ENCODE assay signal across 9 cellular contexts in genomic region chr21:44299085-44299457, GRCh38. TPM values are rescaled to one million over a fixed set of nuclear protein-coding genes. Genes with fewer than 3 reads are reported as not detected.
DNase-seq lines count a peak whose midpoint lies in the region; ATAC-seq, FAIRE-seq and TF ChIP-seq lines count a peak whose summit lies in the region.
"Had no signal": no experiment of that assay in that cellular context is flagged by ENCODE, and none has a peak within 500 bp of the region (broad histone marks: within the 10 kb centered on the region; RNA-seq: fewer than 3 reads in every experiment).

No MANE protein-coding gene starts in this region.

- peak overlapping the region; percentile 91 to 95 (median 91) for H3K27ac ChIP-seq in thyroid gland

- no peak for TF ChIP-seq POLR2A in thyroid gland (IDR thresholded peaks at IDR 0.05)

- no peaks in the 10 kb centered on the region for H3K9me3 ChIP-seq in thyroid gland

- no peak for FAIRE-seq in HTR-8/SVneo (lab: Jason Lieb, UNC)

- H3K36me3 ChIP-seq in thyroid gland: no peaks in the 10 kb centered on the region

- no peaks in the 10 kb centered on the region for H3K9me3 Mint-ChIP-seq in activated naive CD8-positive, alpha-beta T cell treated with anti-CD3 and anti-CD28 coated beads, Interleukin-2, amount 10 ng/mL, durations not matched to agents 7 days and 5 days
- no peaks in the 10 kb centered on the region for H3K9me3 Mint-ChIP-seq in immature natural killer cell

- ATAC-seq in activated naive CD8-positive, alpha-beta T cell treated with anti-CD3 and anti-CD28 coated beads, Interleukin-2, amount 10 ng/mL, durations not matched to agents 7 days and 5 days (ENCODE audit: low read depth): peak; percentile 1
- ATAC-seq in GM19455 (IDR thresholded peaks at IDR 0.05; ENCODE audit: unreplicated experiment): no peak

- H3K27me3 ChIP-seq in thyroid gland: no peaks in the 10 kb centered on the region

- intact Hi-C loops in thyroid gland (cut with DNase I): no loop called here

- peak overlapping the region; percentile 90 for H3K4me3 Mint-ChIP-seq in activated naive CD8-positive, alpha-beta T cell treated with anti-CD3 and anti-CD28 coated beads, Interleukin-2, amount 10 ng/mL, durations not matched to agents 7 days and 5 days
- peak overlapping the region; percentile 84 to 87 (median 86) for H3K4me3 Mint-ChIP-seq in immature natural killer cell

- 37 to 38% methylated on average over 9 of the region's 10 CpGs for WGBS in thyroid gland, 2 donors

- peak overlapping the region in 2 of 3 donors; percentile 35 to 94 for H3K4me3 ChIP-seq in thyroid gland (replicated peaks in 1 of 3)

- peaks cover 2% of the 10 kb centered on the region for H3K36me3 Mint-ChIP-seq in activated naive CD8-positive, alpha-beta T cell treated with anti-CD3 and anti-CD28 coated beads, Interleukin-2, amount 10 ng/mL, durations not matched to agents 7 days and 5 days
- H3K36me3 Mint-ChIP-seq in immature natural killer cell: no peaks in the 10 kb centered on the region

- H3K4me1 Mint-ChIP-seq in activated naive CD8-positive, alpha-beta T cell treated with anti-CD3 and anti-CD28 coated beads, Interleukin-2, amount 10 ng/mL, durations not matched to agents 7 days and 5 days: peaks cover 28% of the 10 kb centered on the region
- H3K4me1 Mint-ChIP-seq in immature natural killer cell: peaks cover 33 to 38% of the 10 kb centered on the region in 2 donors

- TF ChIP-seq CTCF in thyroid gland (IDR thresholded peaks at IDR 0.05): no peak

- peak; percentile 41 for DNase-seq in stimulated activated CD4-positive, alpha-beta T cell treated with anti-CD3 and anti-CD28 coated beads, Interleukin-15, amount 100 ng/mL, for 24 hours
- no peak for DNase-seq in stimulated activated CD4-positive, alpha-beta T cell treated with anti-CD3 and anti-CD28 coated beads, Interleukin-2, amount 100 ng/mL, for 48 hours
- DNase-seq in activated naive CD8-positive, alpha-beta T cell treated with anti-CD3 and anti-CD28 coated beads, Interleukin-2, amount 10 ng/mL, durations not matched to agents 7 days and 5 days: no peak
- DNase-seq in immature natural killer cell (peak in 1 of 3 donors; percentile 19), thyroid gland (no peak), HTR-8/SVneo (ENCODE audit: insufficient read length, low spot score) (no peak), SW480 (ENCODE audit: low spot score) (no peak)

- peaks cover 2% of the 10 kb centered on the region for H3K27me3 Mint-ChIP-seq in activated naive CD8-positive, alpha-beta T cell treated with anti-CD3 and anti-CD28 coated beads, Interleukin-2, amount 10 ng/mL, durations not matched to agents 7 days and 5 days
- H3K27me3 Mint-ChIP-seq in immature natural killer cell (ENCODE audit: low read depth in 3 of 3): peaks cover 0 to 9% (median 6%) of the 10 kb centered on the region in 3 donors

- peak overlapping the region; percentile 94 for H3K27ac Mint-ChIP-seq in activated naive CD8-positive, alpha-beta T cell treated with anti-CD3 and anti-CD28 coated beads, Interleukin-2, amount 10 ng/mL, durations not matched to agents 7 days and 5 days
- peak overlapping the region; percentile 74 to 90 (median 82) for H3K27ac Mint-ChIP-seq in immature natural killer cell

- POLR2A ChIA-PET in activated naive CD8-positive, alpha-beta T cell treated with anti-CD3 and anti-CD28 coated beads, Interleukin-2, amount 10 ng/mL, durations not matched to agents 7 days and 5 days (lab: Charles Lee): interaction anchor here (0.6 to 0.8 kb wide), 2 partner anchors 221 to 829 kb away, joined by 3 to 4 read pairs; no protein-coding TSS in a partner anchor

- peaks cover 7 to 53% of the 10 kb centered on the region in 2 donors for H3K4me1 ChIP-seq in thyroid gland

RNA-seq across cellular contexts. Expression of gene PFKL, which starts 0.8 kb away (rescaled TPM):
- total RNA-seq in activated naive CD8-positive, alpha-beta T cell treated with anti-CD3 and anti-CD28 coated beads, Interleukin-2, amount 10 ng/mL, durations not matched to agents 7 days and 5 days: 100 to 1,000 TPM; 183 to 193 TPM
- 10 to 100 TPM; 57.9 to 88.8 (median 84.6) TPM for polyA plus RNA-seq in immature natural killer cell
- total RNA-seq in thyroid gland: 100 to 1,000 TPM in 2 of 4 donors, 10 to 100 TPM in 2; 68.5 to 103 (median 96.8) TPM

RNA-seq across cellular contexts. Expression of gene AIRE, which starts 13.4 kb away (rescaled TPM):
- total RNA-seq in activated naive CD8-positive, alpha-beta T cell treated with anti-CD3 and anti-CD28 coated beads, Interleukin-2, amount 10 ng/mL, durations not matched to agents 7 days and 5 days: not detected
- polyA plus RNA-seq in immature natural killer cell: not detected
- under 1 TPM in 1 of 4 donors, not detected in 3; 0.13 TPM for total RNA-seq in thyroid gland

RNA-seq across cellular contexts. Expression of gene DNMT3L, which starts 37.4 kb away (rescaled TPM):
- not detected for total RNA-seq in activated naive CD8-positive, alpha-beta T cell treated with anti-CD3 and anti-CD28 coated beads, Interleukin-2, amount 10 ng/mL, durations not matched to agents 7 days and 5 days
- not detected for polyA plus RNA-seq in immature natural killer cell
- not detected for total RNA-seq in thyroid gland
- total RNA-seq: pulmonary artery endothelial cell had no signal

RNA-seq across cellular contexts. Expression of gene CFAP410, which starts 40.1 kb away (rescaled TPM):
- total RNA-seq in activated naive CD8-positive, alpha-beta T cell treated with anti-CD3 and anti-CD28 coated beads, Interleukin-2, amount 10 ng/mL, durations not matched to agents 7 days and 5 days: 10 to 100 TPM; 23.7 TPM
- 10 to 100 TPM; 30.0 to 36.4 (median 31.6) TPM for polyA plus RNA-seq in immature natural killer cell
- total RNA-seq in thyroid gland: 10 to 100 TPM; 55.2 to 93.4 (median 64.1) TPM

RNA-seq across cellular contexts. Expression of gene TRPM2, which starts 54.4 kb away (rescaled TPM):
- total RNA-seq in activated naive CD8-positive, alpha-beta T cell treated with anti-CD3 and anti-CD28 coated beads, Interleukin-2, amount 10 ng/mL, durations not matched to agents 7 days and 5 days: 10 to 100 TPM; 29.6 to 31.1 TPM
- 10 to 100 TPM in 1 of 3 donors, 1 to 10 TPM in 2; 3.0 to 11.1 (median 4.4) TPM for polyA plus RNA-seq in immature natural killer cell
- total RNA-seq in thyroid gland: 1 to 10 TPM in 1 of 4 donors, under 1 TPM in 3; 0.67 to 2.6 (median 0.88) TPM
- total RNA-seq: pulmonary artery endothelial cell had no signal
